Comparison of ENCODE assay signal across 8 cellular contexts in the genomic region with DNA sequence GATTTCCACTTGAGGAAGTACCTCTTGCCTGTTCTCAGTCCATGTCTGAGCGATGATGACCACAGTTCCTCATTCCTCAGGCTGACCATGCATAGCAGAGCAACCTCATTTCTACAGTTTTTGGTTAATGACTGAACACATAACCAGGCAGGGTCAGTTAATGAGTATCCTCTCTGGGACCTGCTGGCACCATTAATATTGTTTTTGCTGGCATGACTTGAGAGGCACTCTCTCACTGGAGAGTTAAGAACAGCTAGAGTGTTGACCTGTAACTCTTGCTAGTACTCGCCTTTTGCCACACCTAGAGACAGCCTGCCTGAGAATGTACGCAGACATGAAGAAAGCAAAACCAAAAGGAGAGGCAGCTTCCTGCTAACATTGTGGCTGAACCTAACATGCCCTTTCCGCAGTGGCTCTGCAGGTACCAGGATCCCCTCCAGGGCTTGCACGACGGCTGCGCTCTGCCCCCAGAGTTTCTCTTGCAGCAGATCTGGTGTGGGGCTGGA. TPM values are rescaled to one million over a fixed set of nuclear protein-coding genes. Genes with fewer than 3 reads are reported as not detected.
A peak's percentile ranks its signal among the peaks of the same experiment; 100 is the strongest.
DNase-seq lines count a peak whose midpoint lies in the region; ATAC-seq and TF ChIP-seq lines count a peak whose summit lies in the region.

No MANE protein-coding gene starts in this region.

- peaks cover 0 to 6% (median 0%) of the 10 kb centered on the region in 7 donors for H3K9me3 Mint-ChIP-seq in CD4-positive, CD25-positive, alpha-beta regulatory T cell

- no peak overlapping the region for H2BK15ac ChIP-seq in neuronal stem cell (ENCODE audit: low read length)

- no peak overlapping the region for H4K8ac ChIP-seq in neuronal stem cell (ENCODE audit: low read depth, low read length)

- H2AFZ ChIP-seq in neuronal stem cell (ENCODE audit: low read length) = no peak overlapping the region

- no peak overlapping the region for H3K18ac ChIP-seq in neuronal stem cell (ENCODE audit: low read length)

- H3K27ac ChIP-seq in CD4-positive, CD25-positive, alpha-beta regulatory T cell (ENCODE audit: insufficient read depth, low read length, poor library complexity, severe bottlenecking) = peak overlapping the region; percentile 92
- no peak overlapping the region for H3K27ac ChIP-seq in neuronal stem cell (replicated peaks; ENCODE audit: low read length)

- H3K36me3 ChIP-seq in CD4-positive, CD25-positive, alpha-beta regulatory T cell (ENCODE audit: control insufficient read depth, insufficient read depth, low read length) = peaks cover 16% of the 10 kb centered on the region
- peaks cover 3 to 22% of the 10 kb centered on the region in 2 donors for H3K36me3 ChIP-seq in neuronal stem cell (replicated peaks in 1 of 2; ENCODE audit: control insufficient read depth in 2 of 2, insufficient read depth in 2 of 2, low read length in 2 of 2)

- no peaks in the 10 kb centered on the region for H3K27me3 ChIP-seq in CD4-positive, CD25-positive, alpha-beta regulatory T cell (ENCODE audit: control insufficient read depth, insufficient read depth, low read length)
- H3K27me3 ChIP-seq in neuronal stem cell (ENCODE audit: control insufficient read depth in 3 of 3, insufficient read depth in 3 of 3, low read depth in 1 of 3, low read length in 3 of 3) = no peaks in the 10 kb centered on the region

- no peak overlapping the region for H2BK5ac ChIP-seq in neuronal stem cell (ENCODE audit: low read length)

- ATAC-seq in CD4-positive, CD25-positive, alpha-beta regulatory T cell (ENCODE audit: low read depth in 2 of 2) = peak; percentile 97 to 98
- peak; percentile 69 for ATAC-seq in GM21360 (IDR thresholded peaks at IDR 0.05; ENCODE audit: unreplicated experiment)

- no peaks in the 10 kb centered on the region for H3K9me3 ChIP-seq in CD4-positive, CD25-positive, alpha-beta regulatory T cell (ENCODE audit: control insufficient read depth in 2 of 2, low read length in 2 of 2)
- H3K9me3 ChIP-seq in neuronal stem cell (replicated peaks in 1 of 2; ENCODE audit: control insufficient read depth in 2 of 2, insufficient read depth in 1 of 2, low read depth in 1 of 2, low read length in 2 of 2) = peaks cover 0 to 7% of the 10 kb centered on the region in 2 donors

- H4K91ac ChIP-seq in neuronal stem cell (ENCODE audit: low read depth, low read length, poor library complexity) = no peak overlapping the region

- peak; percentile 25 to 91 (median 69) for DNase-seq in CD4-positive, CD25-positive, alpha-beta regulatory T cell
- peak; percentile 78 for DNase-seq in HPDE6-E6E7 (ENCODE audit: extremely low spot score)
- DNase-seq in activated CD8-positive, alpha-beta memory T cell treated with anti-CD3 and anti-CD28 coated beads for 24 hours = peak; percentile 80
- peak; percentile 55 for DNase-seq in fibroblast of mammary gland (ENCODE audit: low read depth)
- DNase-seq in stimulated activated CD4-positive, alpha-beta T cell treated with anti-CD3 and anti-CD28 coated beads, Interleukin-2, amount 100 ng/mL, for 24 hours = peak; percentile 49 to 51
- DNase-seq in NCI-H345 (lab: John Stamatoyannopoulos, UW) = no peak
- DNase-seq in neuronal stem cell (ENCODE audit: low spot score) = no peak

- no peak overlapping the region for H2BK12ac ChIP-seq in neuronal stem cell (ENCODE audit: low read length)

- peaks cover 22% of the 10 kb centered on the region for H3K4me1 ChIP-seq in CD4-positive, CD25-positive, alpha-beta regulatory T cell (ENCODE audit: control insufficient read depth, insufficient read depth, low read length, poor library complexity, severe bottlenecking)
- no peaks in the 10 kb centered on the region for H3K4me1 ChIP-seq in neuronal stem cell (ENCODE audit: control insufficient read depth in 2 of 2, insufficient read depth in 1 of 2, low read depth in 1 of 2, low read length in 2 of 2)

- no peak overlapping the region for H3K23ac ChIP-seq in neuronal stem cell (ENCODE audit: low read depth, low read length, poor library complexity)

- no peak for TF ChIP-seq CTCF in fibroblast of mammary gland (conservative IDR thresholded peaks at IDR 0.05; ENCODE audit: control insufficient read depth, insufficient read depth, low read depth, low read length)

- H3K79me1 ChIP-seq in neuronal stem cell (ENCODE audit: low read depth, low read length) = no peaks in the 10 kb centered on the region

- H3K9ac ChIP-seq in neuronal stem cell (ENCODE audit: low read depth, low read length, poor library complexity) = no peak overlapping the region

- no peak overlapping the region for H2BK120ac ChIP-seq in neuronal stem cell (ENCODE audit: low read depth, low read length)

- peaks cover 19 to 38% (median 29%) of the 10 kb centered on the region in 4 donors for H3K4me1 Mint-ChIP-seq in CD4-positive, CD25-positive, alpha-beta regulatory T cell

- H3K4ac ChIP-seq in neuronal stem cell (ENCODE audit: low read length) = no peak overlapping the region

- peaks cover 29% of the 10 kb centered on the region for H3K36me3 Mint-ChIP-seq in CD4-positive, CD25-positive, alpha-beta regulatory T cell

- peak overlapping the region; percentile 88 for H3K4me3 ChIP-seq in CD4-positive, CD25-positive, alpha-beta regulatory T cell (ENCODE audit: low read depth, low read length)
- H3K4me3 ChIP-seq in fibroblast of mammary gland (ENCODE audit: control insufficient read depth, low read depth, low read length) (no peak overlapping the region), neuronal stem cell (ENCODE audit: low read length in 2 of 2) (no peak overlapping the region)

- no CpG with 5 or more reads among the region's 7 CpGs for WGBS in neuronal stem cell (ENCODE audit: extremely low coverage in 2 of 2, insufficient read length in 2 of 2, insufficient replicate concordance in 1 of 2), 2 donors

- H2AK5ac ChIP-seq in neuronal stem cell (ENCODE audit: low read depth, low read length) = no peak overlapping the region

- peak overlapping the region; percentile 97 to 100 (median 99) for H3K27ac Mint-ChIP-seq in CD4-positive, CD25-positive, alpha-beta regulatory T cell

- H3K14ac ChIP-seq in neuronal stem cell (ENCODE audit: low read length) = no peak overlapping the region

- no peak overlapping the region for H3K4me2 ChIP-seq in neuronal stem cell (ENCODE audit: insufficient read depth, low read length, poor library complexity, severe bottlenecking)

- peak overlapping the region; percentile 63 to 88 (median 80) for H3K4me3 Mint-ChIP-seq in CD4-positive, CD25-positive, alpha-beta regulatory T cell

- no peaks in the 10 kb centered on the region for H3K27me3 Mint-ChIP-seq in CD4-positive, CD25-positive, alpha-beta regulatory T cell

RNA-seq across cellular contexts. Expression of a gene that starts 23.9 kb away (rescaled TPM):
- 28.0 TPM for total RNA-seq in CD4-positive, CD25-positive, alpha-beta regulatory T cell
- 10 to 100 TPM; 43.2 to 73.8 (median 49.0) TPM for polyA plus RNA-seq in CD4-positive, CD25-positive, alpha-beta regulatory T cell
- 9.1 TPM for polyA plus RNA-seq in neuronal stem cell (2013, experiment 1 of 2)
- polyA plus RNA-seq in neuronal stem cell (2013, experiment 2 of 2) = 9.5 TPM

RNA-seq across cellular contexts. Expression of a gene that starts 24.0 kb away (rescaled TPM):
- total RNA-seq in CD4-positive, CD25-positive, alpha-beta regulatory T cell = 4.6 TPM
- 10 to 100 TPM in 1 of 4 donors, 1 to 10 TPM in 3; 7.0 to 12.8 (median 8.7) TPM for polyA plus RNA-seq in CD4-positive, CD25-positive, alpha-beta regulatory T cell
- 61.7 TPM for polyA plus RNA-seq in neuronal stem cell (2013, experiment 1 of 2)
- 62.7 TPM for polyA plus RNA-seq in neuronal stem cell (2013, experiment 2 of 2)

RNA-seq across cellular contexts. Expression of a gene that starts 44.4 kb away (rescaled TPM):
- 10.8 TPM for total RNA-seq in CD4-positive, CD25-positive, alpha-beta regulatory T cell
- 1 to 10 TPM in 3 of 4 donors, under 1 TPM in 1; 0.75 to 2.6 (median 2.0) TPM for polyA plus RNA-seq in CD4-positive, CD25-positive, alpha-beta regulatory T cell
- 5.0 TPM for polyA plus RNA-seq in neuronal stem cell (2013, experiment 1 of 2)
- polyA plus RNA-seq in neuronal stem cell (2013, experiment 2 of 2) = 5.1 TPM

RNA-seq across cellular contexts. Expression of a gene that starts 51.4 kb away (rescaled TPM):
- 178 TPM for total RNA-seq in CD4-positive, CD25-positive, alpha-beta regulatory T cell
- polyA plus RNA-seq in CD4-positive, CD25-positive, alpha-beta regulatory T cell = 100 to 1,000 TPM; 272 to 336 (median 287) TPM
- 260 TPM for polyA plus RNA-seq in neuronal stem cell (2013, experiment 1 of 2)
- 259 TPM for polyA plus RNA-seq in neuronal stem cell (2013, experiment 2 of 2)

Comparison
In these comparisons a context has a peak if more than half of its experiments do, and no peak if none do; other contexts are left out.
1. DNase-seq: peak in CD4-positive, CD25-positive, alpha-beta regulatory T cell (3 of 3), HPDE6-E6E7 (single experiment), activated CD8-positive, alpha-beta memory T cell treated with anti-CD3 and anti-CD28 coated beads for 24 hours (single experiment), fibroblast of mammary gland (single experiment) and stimulated activated CD4-positive, alpha-beta T cell treated with anti-CD3 and anti-CD28 coated beads, Interleukin-2, amount 100 ng/mL, for 24 hours (2 of 2); none in NCI-H345 (single experiment) and neuronal stem cell (single experiment).